23 cellular contexts compared by ENCODE assay signal in genomic region chr1:10802948-10803715, GRCh38. TPM values are rescaled to one million over a fixed set of nuclear protein-coding genes. Genes with fewer than 3 reads are reported as not detected.
A peak's percentile ranks its signal among the peaks of the same experiment; 100 is the strongest.
DNase-seq lines count a peak whose midpoint lies in the region; ATAC-seq and TF ChIP-seq lines count a peak whose summit lies in the region.
"Had no signal": no experiment of that assay in that cellular context is flagged by ENCODE, and none has a peak within 500 bp of the region (broad histone marks: within the 10 kb centered on the region; RNA-seq: fewer than 3 reads in every experiment).

No MANE protein-coding gene starts in this region.

- no TSS peak for BruUV-seq in MCF 10A (replicated peaks; lab: Mats Ljungman, UMichigan)

- H3K4me1 ChIP-seq in transverse colon: peaks cover 0 to 21% (median 15%) of the 10 kb centered on the region in 4 donors
- H3K4me1 ChIP-seq: BE2C, left ventricle myocardium inferior had no signal

- 30 to 40% methylated on average over 8 to 12 of the region's 12 CpGs for WGBS in transverse colon (ENCODE audit: low coverage in 1 of 2), 2 donors

- peak overlapping the region in 1 of 4 donors; percentile 15 for H3K4me3 ChIP-seq in transverse colon
- H3K4me3 ChIP-seq: left ventricle myocardium inferior, smooth muscle cell had no signal

- no peaks in the 10 kb centered on the region for H3K9me3 Mint-ChIP-seq in activated naive CD4-positive, alpha-beta T cell treated with anti-CD3 and anti-CD28 coated beads, Interleukin-2, amount 50 U/mL, for 24 hours
- no peaks in the 10 kb centered on the region for H3K9me3 Mint-ChIP-seq in MCF 10A (ENCODE audit: unreplicated experiment)
- H3K9me3 Mint-ChIP-seq: activated B cell treated with CpG ODN at 0.5 μM for 24 hours; activated CD4-positive, alpha-beta memory T cell treated with anti-CD3 and anti-CD28 coated beads, Interleukin-2, amount 10 ng/mL, durations not matched to agents 7 days and 5 days; dendritic cell treated with granulocyte-macrophage colony-stimulating factor and Interleukin-4, amounts not matched to agents 40 ng/mL and 50 ng/mL, for 4 days; immature natural killer cell had no signal

- H3K36me3 Mint-ChIP-seq in activated naive CD4-positive, alpha-beta T cell treated with anti-CD3 and anti-CD28 coated beads, Interleukin-2, amount 50 U/mL, for 24 hours: no peaks in the 10 kb centered on the region
- H3K36me3 Mint-ChIP-seq in MCF 10A (ENCODE audit: insufficient read depth, unreplicated experiment): no peaks in the 10 kb centered on the region
- H3K36me3 Mint-ChIP-seq: immature natural killer cell had no signal

- intact Hi-C loops in MCF 10A (cut with micrococcal nuclease) (no loop called here), left colon (cut with DNase I, micrococcal nuclease) (no loop called here), transverse colon (cut with DNase I; ENCODE audit: low total_unique reads) (no loop called here)

- no peaks in the 10 kb centered on the region for H3K9me3 ChIP-seq in transverse colon
- H3K9me3 ChIP-seq: BE2C, left ventricle myocardium inferior had no signal

- TF ChIP-seq EP300 in transverse colon (IDR thresholded peaks at IDR 0.05; ENCODE audit: low read depth): no peak

- POLR2A ChIA-PET in MCF 10A (lab: Yijun Ruan, JAX): interaction anchor here (0.6 to 3.0 kb wide), 10 partner anchors 8 to 257 kb away, joined by 3 to 26 read pairs (median 3); partner anchors contain the start of gene CASZ1

- peaks cover 24% of the 10 kb centered on the region for H3K27me3 Mint-ChIP-seq in activated naive CD4-positive, alpha-beta T cell treated with anti-CD3 and anti-CD28 coated beads, Interleukin-2, amount 50 U/mL, for 24 hours
- peaks cover 10% of the 10 kb centered on the region for H3K27me3 Mint-ChIP-seq in MCF 10A (ENCODE audit: insufficient read depth, unreplicated experiment)

- TF ChIP-seq CTCF in MCF 10A (IDR thresholded peaks at IDR 0.05; ENCODE audit: unreplicated experiment) (no peak), transverse colon (IDR thresholded peaks at IDR 0.05) (no peak)

- ATAC-seq in left colon (peak; percentile 56), HG03439 (IDR thresholded peaks at IDR 0.05; ENCODE audit: unreplicated experiment) (no peak), HG02763 (IDR thresholded peaks at IDR 0.05; ENCODE audit: unreplicated experiment) (no peak), HG03571 (IDR thresholded peaks at IDR 0.05; ENCODE audit: unreplicated experiment) (no peak)

- peak overlapping the region; percentile 82 to 93 (median 85) for H3K27ac ChIP-seq in transverse colon
- H3K27ac ChIP-seq: left ventricle myocardium inferior had no signal

- H3K27ac Mint-ChIP-seq in activated naive CD4-positive, alpha-beta T cell treated with anti-CD3 and anti-CD28 coated beads, Interleukin-2, amount 50 U/mL, for 24 hours: peak overlapping the region; percentile 25
- peak overlapping the region; percentile 95 for H3K27ac Mint-ChIP-seq in MCF 10A (ENCODE audit: low read depth, unreplicated experiment)
- H3K27ac Mint-ChIP-seq: activated B cell treated with CpG ODN at 0.5 μM for 24 hours; activated CD4-positive, alpha-beta memory T cell treated with anti-CD3 and anti-CD28 coated beads, Interleukin-2, amount 10 ng/mL, durations not matched to agents 7 days and 5 days; dendritic cell treated with granulocyte-macrophage colony-stimulating factor and Interleukin-4, amounts not matched to agents 40 ng/mL and 50 ng/mL, for 4 days; immature natural killer cell; progenitor cell of endocrine pancreas had no signal

- no peaks in the 10 kb centered on the region for H3K36me3 ChIP-seq in transverse colon
- H3K36me3 ChIP-seq: BE2C, left ventricle myocardium inferior had no signal

- H3K27me3 ChIP-seq in transverse colon: no peaks in the 10 kb centered on the region
- H3K27me3 ChIP-seq: BE2C had no signal

- no peak for DNase-seq in activated naive CD4-positive, alpha-beta T cell (lab: John Stamatoyannopoulos, UW)
- no peak for DNase-seq in MCF 10A (ENCODE audit: unreplicated experiment)
- no peak for DNase-seq in left colon
- no peak for DNase-seq in transverse colon
- DNase-seq: 8988T; activated B cell treated with CpG ODN at 0.5 μM for 24 hours; activated CD4-positive, alpha-beta memory T cell treated with anti-CD3 and anti-CD28 coated beads, Interleukin-2, amount 10 ng/mL, durations not matched to agents 7 days and 5 days; activated gamma-delta T cell; activated T-cell treated with anti-CD3 and anti-CD28 coated beads for 4 hours; BE2C; DND-41; immature natural killer cell; left ventricle myocardium inferior; NCI-H146; stimulated activated CD4-positive, alpha-beta T cell treated with anti-CD3 and anti-CD28 coated beads, Interleukin-4, amount 100 ng/mL, for 1 hour; stimulated activated naive CD4-positive, alpha-beta T cell had no signal

- CTCF ChIA-PET in MCF 10A (lab: Yijun Ruan, JAX): no interaction called here

- no peak overlapping the region for H3K4me3 Mint-ChIP-seq in activated naive CD4-positive, alpha-beta T cell treated with anti-CD3 and anti-CD28 coated beads, Interleukin-2, amount 50 U/mL, for 24 hours
- peak overlapping the region; percentile 10 for H3K4me3 Mint-ChIP-seq in MCF 10A (ENCODE audit: unreplicated experiment)
- H3K4me3 Mint-ChIP-seq: activated B cell treated with CpG ODN at 0.5 μM for 24 hours; activated CD4-positive, alpha-beta memory T cell treated with anti-CD3 and anti-CD28 coated beads, Interleukin-2, amount 10 ng/mL, durations not matched to agents 7 days and 5 days; dendritic cell treated with granulocyte-macrophage colony-stimulating factor and Interleukin-4, amounts not matched to agents 40 ng/mL and 50 ng/mL, for 4 days; immature natural killer cell had no signal

- TF ChIP-seq POLR2A in transverse colon (IDR thresholded peaks at IDR 0.05): peak; percentile 11

- in situ Hi-C loops in transverse colon (cut with MboI; ENCODE audit: low pct_ligation_motif_present in 1 of 4, low pct_unique_long_range_greater_than_20kb in 1 of 4, low sequenced_read_pairs in 3 of 4): no loop called here

- H3K4me1 Mint-ChIP-seq in activated naive CD4-positive, alpha-beta T cell treated with anti-CD3 and anti-CD28 coated beads, Interleukin-2, amount 50 U/mL, for 24 hours: peaks cover 4% of the 10 kb centered on the region
- peaks cover 20% of the 10 kb centered on the region for H3K4me1 Mint-ChIP-seq in MCF 10A (ENCODE audit: insufficient read depth, unreplicated experiment)
- H3K4me1 Mint-ChIP-seq: immature natural killer cell had no signal

RNA-seq across cellular contexts. Expression of gene CASZ1, which starts 6.7 kb away (rescaled TPM):
- total RNA-seq in MCF 10A (2022) (11.1 and 13.2 TPM in 2 replicates), left colon (10 to 100 TPM; 61.3 to 63.8 TPM), transverse colon (100 to 1,000 TPM in 2 of 4 donors, 10 to 100 TPM in 2; 39.1 to 215 (median 115) TPM)
